Comparison of ENCODE assay signal across 8 cellular contexts in genomic region chr4:1192091-1192492, GRCh38. TPM values are rescaled to one million over a fixed set of nuclear protein-coding genes. Genes with fewer than 3 reads are reported as not detected.
DNase-seq lines count a peak whose midpoint lies in the region; ATAC-seq and TF ChIP-seq lines count a peak whose summit lies in the region.

No MANE protein-coding gene starts in this region.

- peaks cover 9% of the 10 kb centered on the region for H3K36me3 Mint-ChIP-seq in central memory CD8-positive, alpha-beta T cell (ENCODE audit: insufficient read depth)

- H3K9me3 Mint-ChIP-seq in central memory CD8-positive, alpha-beta T cell: no peaks in the 10 kb centered on the region

- TF ChIP-seq POLR2A in testis (IDR thresholded peaks at IDR 0.05): no peak

- peak; percentile 70 for DNase-seq in LoVo (ENCODE audit: low spot score)
- DNase-seq in central memory CD8-positive, alpha-beta T cell (ENCODE audit: low spot score in 2 of 2): peak in 1 of 2 donors; percentile 3
- peak; percentile 44 for DNase-seq in left kidney (ENCODE audit: low read depth, low spot score)
- peak; percentile 90 for DNase-seq in testis
- no peak for DNase-seq in iPS-NIHi7 (ENCODE audit: extremely low spot score)
- no peak for DNase-seq in T-helper 1 cell
- DNase-seq in activated gamma-delta T cell treated with Interleukin-2 at 50 U/mL for 16 hours: no peak

- intact Hi-C loops in testis (cut with DNase I; ENCODE audit: low total_unique reads): no loop called here

- H3K36me3 ChIP-seq in testis (ENCODE audit: low read depth, missing control alignments): no peaks in the 10 kb centered on the region

- no peaks in the 10 kb centered on the region for H3K27me3 Mint-ChIP-seq in central memory CD8-positive, alpha-beta T cell

- no peak for ATAC-seq in central memory CD8-positive, alpha-beta T cell (replicated peaks; ENCODE audit: extremely low read depth, poor library complexity, severe bottlenecking)
- no peak for ATAC-seq in GM18858 (IDR thresholded peaks at IDR 0.05; ENCODE audit: unreplicated experiment)

- WGBS in testis, 2 donors: 26 to 37% methylated on average over 3 to 4 of the region's 4 CpGs

- no peaks in the 10 kb centered on the region for H3K9me3 ChIP-seq in testis

- no peak for TF ChIP-seq CTCF in testis (IDR thresholded peaks at IDR 0.05)

- H3K4me3 Mint-ChIP-seq in central memory CD8-positive, alpha-beta T cell: no peak overlapping the region

- peaks cover 33% of the 10 kb centered on the region for H3K4me1 Mint-ChIP-seq in central memory CD8-positive, alpha-beta T cell

- peaks cover 27% of the 10 kb centered on the region for H3K4me1 ChIP-seq in testis

- H3K27me3 ChIP-seq in testis: no peaks in the 10 kb centered on the region

- no peak overlapping the region for H3K4me3 ChIP-seq in testis

- peak overlapping the region; percentile 16 for H3K27ac Mint-ChIP-seq in central memory CD8-positive, alpha-beta T cell (ENCODE audit: low read depth)

- H3K27ac ChIP-seq in testis: peak overlapping the region in 1 of 2 donors; percentile 53

RNA-seq across cellular contexts. Expression of gene SPON2, which starts 19.7 kb away (rescaled TPM):
- 1 to 10 TPM; 5.6 to 7.1 TPM for total RNA-seq in testis
- 21.4 TPM for polyA plus RNA-seq in testis (ENCODE audit: insufficient read depth, low read depth, low replicate concordance)

RNA-seq across cellular contexts. Expression of gene CTBP1, which starts 56.8 kb away (rescaled TPM):
- 100 to 1,000 TPM; 240 to 245 TPM for total RNA-seq in testis
- 72.6 TPM for polyA plus RNA-seq in testis (ENCODE audit: insufficient read depth, low read depth, low replicate concordance)

Comparison
In these comparisons a context has a peak if more than half of its experiments do, and no peak if none do; other contexts are left out.
1. DNase-seq: peak in LoVo (single experiment), left kidney (single experiment) and testis (single experiment); none in iPS-NIHi7 (single experiment), T-helper 1 cell (0 of 5) and activated gamma-delta T cell treated with Interleukin-2 at 50 U/mL for 16 hours (single experiment).